9 cellular contexts compared by ENCODE assay signal in genomic region chr15:75274509-75275107, GRCh38. TPM values are rescaled to one million over a fixed set of nuclear protein-coding genes. Genes with fewer than 3 reads are reported as not detected.
DNase-seq lines count a peak whose midpoint lies in the region; ATAC-seq and TF ChIP-seq lines count a peak whose summit lies in the region.
"Not testable (repeated sequence)": the region's sequence is repeated elsewhere in the genome, so short reads cannot be mapped to it uniquely, and the experiment has no call there.
"Had no signal": no experiment of that assay in that cellular context is flagged by ENCODE, and none has a peak within 500 bp of the region (broad histone marks: within the 10 kb centered on the region; RNA-seq: fewer than 3 reads in every experiment).

No MANE protein-coding gene starts in this region.

- H3K27ac Mint-ChIP-seq in WTC11, result peak overlapping the region; percentile 83
- H3K27ac Mint-ChIP-seq in activated naive CD4-positive, alpha-beta T cell treated with anti-CD3 and anti-CD28 coated beads, Interleukin-2, amount 50 U/mL, for 72 hours, result not testable (repeated sequence)
- peak overlapping the region in 1 of 6 donors; percentile 22 for H3K27ac Mint-ChIP-seq in naive B cell

- not testable (repeated sequence) for H3K36me3 Mint-ChIP-seq in WTC11; activated naive CD4-positive, alpha-beta T cell treated with anti-CD3 and anti-CD28 coated beads, Interleukin-2, amount 50 U/mL, for 72 hours; naive B cell

- not testable (repeated sequence) for H3K4me3 Mint-ChIP-seq in WTC11, naive B cell

- not testable (repeated sequence) for H3K9me3 Mint-ChIP-seq in WTC11; activated naive CD4-positive, alpha-beta T cell treated with anti-CD3 and anti-CD28 coated beads, Interleukin-2, amount 50 U/mL, for 72 hours; naive B cell

- H3K27ac ChIP-seq in AG04450 (ENCODE audit: low read depth, low read length), result not testable (repeated sequence)

- ATAC-seq in GM19023 (IDR thresholded peaks at IDR 0.05; ENCODE audit: unreplicated experiment), result peak; percentile 99
- ATAC-seq in WTC11, result peak; percentile 100
- ATAC-seq in activated naive CD4-positive, alpha-beta T cell treated with anti-CD3 and anti-CD28 coated beads, Interleukin-2, amount 50 U/mL, for 72 hours, result peak; percentile 87 to 88
- peak; percentile 65 to 80 for ATAC-seq in naive B cell (ENCODE audit: low read depth in 2 of 2)

- H3K4me1 Mint-ChIP-seq in WTC11, result peaks cover 11% of the 10 kb centered on the region
- not testable (repeated sequence) for H3K4me1 Mint-ChIP-seq in naive B cell

- not testable (repeated sequence) for H3K4me3 ChIP-seq in AG04450 (ENCODE audit: low read depth, low read length); fibroblast of the aortic adventitia (ENCODE audit: low read depth, low read length)

- not testable (repeated sequence) for H3K9me3 ChIP-seq in AG04450 (ENCODE audit: control insufficient read depth, insufficient read depth, low read length)

- CTCF ChIA-PET in AG04450 (lab: Charles Lee) (interaction anchor here (0.8 to 1.3 kb wide), 3 partner anchors 952 to 967 kb away, joined by 4 to 8 read pairs (median 6); no protein-coding TSS in a partner anchor), WTC11 (lab: Charles Lee) (interaction anchor here (0.6 to 1.3 kb wide), 9 partner anchors 34 to 1302 kb away, joined by 3 to 6 read pairs (median 3); no protein-coding TSS in a partner anchor)

- not testable (repeated sequence) for DNase-seq in AG04450 (ENCODE audit: low read depth, low spot score)
- DNase-seq in HT-29 (ENCODE audit: low spot score) (peak; percentile 44), WTC11 (ENCODE audit: low spot score) (peak; percentile 99), fibroblast of the aortic adventitia (ENCODE audit: low read depth) (peak; percentile 18), naive B cell (peak; percentile 9)
- peak; percentile 71 to 72 for DNase-seq in activated naive CD4-positive, alpha-beta T cell treated with anti-CD3 and anti-CD28 coated beads, Interleukin-2, amount 50 U/mL, for 72 hours (ENCODE audit: low spot score in 2 of 2)
- peak in 2 of 3 experiments; percentile 27 to 44 for DNase-seq in stimulated activated CD4-positive, alpha-beta T cell treated with anti-CD3 and anti-CD28 coated beads, TNF-alpha, amount 100 ng/mL, for 4 hours (ENCODE audit: low read depth in 3 of 3)

- peak; percentile 44 for TF ChIP-seq CTCF in AG04450 (IDR thresholded peaks at IDR 0.05; ENCODE audit: low read depth, low read length)
- peak; percentile 88 for TF ChIP-seq CTCF in WTC11 (IDR thresholded peaks at IDR 0.05)
- peak; percentile 46 for TF ChIP-seq CTCF in fibroblast of the aortic adventitia (IDR thresholded peaks at IDR 0.05; ENCODE audit: insufficient read depth, low read length)

- H3K27me3 Mint-ChIP-seq in WTC11 (ENCODE audit: low read depth), result not testable (repeated sequence)
- H3K27me3 Mint-ChIP-seq in naive B cell, result peaks cover 0 to 15% (median 0%) of the 10 kb centered on the region in 3 donors

- POLR2A ChIA-PET in AG04450 (lab: Yijun Ruan, JAX), result not testable (repeated sequence)
- POLR2A ChIA-PET in WTC11 (lab: Charles Lee), result interaction anchor here (0.6 kb wide), 1 partner anchor 30 kb away, joined by 5 read pairs; no protein-coding TSS in a partner anchor

- peaks cover 11% of the 10 kb centered on the region for H3K27me3 ChIP-seq in AG04450 (ENCODE audit: control insufficient read depth, insufficient read depth, low read length)

TF ChIP-seq in WTC11, 78 proteins besides CTCF, POLR2A, EP300 and RAD21:
- TF ChIP-seq ZNF423 (CRISPR knock-in tag; IDR thresholded peaks at IDR 0.05), result peak; percentile 65; the same call in 1 of the 2 replicates

RNA-seq across cellular contexts. Expression of gene GOLGA6D, which starts 8.0 kb away (rescaled TPM):
- polyA plus RNA-seq in AG04450 (2011; rRNA removed) (not detected in 2 replicates), naive B cell (ENCODE audit: low read depth in 6 of 6) (under 1 TPM in 1 of 6 donors, not detected in 5; 0.10 TPM)
- polyA minus RNA-seq in AG04450 (2011; rRNA and poly(A)+ RNA removed), result not detected in 2 replicates
- total RNA-seq in HT-29 (2014; rRNA removed; shearing (Covaris generic)), result 0.15 TPM in 1 of 2 replicates, not detected in the other
- total RNA-seq in WTC11 (2021) (2.1 to 2.6 TPM (median 2.6 TPM) in 3 replicates), fibroblast of the aortic adventitia (ENCODE audit: low replicate concordance) (not detected in 2 replicates)
- under 1 TPM in 1 of 2 donors, not detected in 1; 0.14 TPM for total RNA-seq in activated naive CD4-positive, alpha-beta T cell treated with anti-CD3 and anti-CD28 coated beads, Interleukin-2, amount 50 U/mL, for 72 hours

RNA-seq across cellular contexts. Expression of gene GOLGA6C, which starts 16.5 kb away (rescaled TPM):
- polyA plus RNA-seq in AG04450 (2011; rRNA removed) (not detected in 2 replicates), naive B cell (ENCODE audit: low read depth in 6 of 6) (under 1 TPM in 1 of 6 donors, not detected in 5; 0.16 TPM)
- polyA minus RNA-seq in AG04450 (2011; rRNA and poly(A)+ RNA removed), result not detected in 2 replicates
- total RNA-seq in HT-29 (2014; rRNA removed; shearing (Covaris generic)), result not detected in 2 replicates
- total RNA-seq in WTC11 (2021) (0.52 to 0.60 TPM (median 0.55 TPM) in 3 replicates), fibroblast of the aortic adventitia (ENCODE audit: low replicate concordance) (not detected in 2 replicates)
- total RNA-seq in activated naive CD4-positive, alpha-beta T cell treated with anti-CD3 and anti-CD28 coated beads, Interleukin-2, amount 50 U/mL, for 72 hours, result under 1 TPM in 1 of 2 donors, not detected in 1; 0.11 TPM
- total RNA-seq: skeletal muscle tissue had no signal
